ENCODE assay signal across 2 cellular contexts in genomic region chr18:50218432-50219197, GRCh38.
TF ChIP-seq lines count a peak whose summit lies in the region.

No MANE protein-coding gene starts in this region.

TF ChIP-seq in GM23338, 12 proteins besides CTCF, POLR2A, EP300 and RAD21:
- TF ChIP-seq EZH2phosphoT487 (IDR thresholded peaks at IDR 0.05; ENCODE audit: unreplicated experiment) (no peak), POLR2AphosphoS5 (IDR thresholded peaks at IDR 0.05; ENCODE audit: low read depth) (no peak), ZNF462 (CRISPR knock-in tag; IDR thresholded peaks at IDR 0.05) (no peak), JUNB (IDR thresholded peaks at IDR 0.05; ENCODE audit: unreplicated experiment) (no peak), EZH2 (IDR thresholded peaks at IDR 0.05; ENCODE audit: low read depth, unreplicated experiment) (no peak)

TF ChIP-seq in K562, 482 proteins besides CTCF, POLR2A, EP300 and RAD21:
- 0 out of 2 replicates have a peak, but pooled peaks have one; percentile 6 for TF ChIP-seq CBFA2T3 (IDR thresholded peaks at IDR 0.05)
- TF ChIP-seq ZKSCAN1 (IDR thresholded peaks at IDR 0.05; ENCODE audit: low read depth, low read length), result no peak
- TF ChIP-seq TCF3 (CRISPR knock-in tag; IDR thresholded peaks at IDR 0.05), result peak; percentile 46
- peak; percentile 19; the same call in 1 of the 2 replicates for TF ChIP-seq TAL1 (IDR thresholded peaks at IDR 0.05)
- TF ChIP-seq BACH1 (tag; IDR thresholded peaks at IDR 0.05), result no peak
- TF ChIP-seq ARID2 (IDR thresholded peaks at IDR 0.05), result no peak
TF ChIP-seq in K562: peak in this region for 3.
